Comparison of ENCODE assay signal across 1 cellular context in the genomic region with DNA sequence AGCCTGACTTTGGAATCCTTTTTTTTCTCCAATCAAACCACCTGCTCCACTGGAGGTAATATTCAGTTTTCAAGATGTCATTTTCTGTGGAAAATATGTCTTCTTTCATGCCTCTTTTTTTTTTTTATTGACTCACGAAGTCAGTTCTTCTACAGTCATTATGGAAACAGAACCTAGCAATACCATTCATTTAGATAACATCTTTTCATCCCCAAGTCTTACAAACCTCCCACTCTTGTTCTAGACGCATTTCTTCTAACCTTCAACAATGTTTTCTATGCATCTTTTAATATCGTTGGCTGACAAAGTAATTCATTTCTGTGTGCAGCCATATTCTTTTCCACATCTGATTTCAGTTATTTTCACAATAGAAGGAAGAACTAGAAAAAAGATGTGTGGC.
TF ChIP-seq lines count a peak whose summit lies in the region.

No MANE protein-coding gene starts in this region.

TF ChIP-seq in GM23338, 12 proteins besides CTCF, POLR2A, EP300 and RAD21 (continued from another document):
- TF ChIP-seq, protein P1, sequence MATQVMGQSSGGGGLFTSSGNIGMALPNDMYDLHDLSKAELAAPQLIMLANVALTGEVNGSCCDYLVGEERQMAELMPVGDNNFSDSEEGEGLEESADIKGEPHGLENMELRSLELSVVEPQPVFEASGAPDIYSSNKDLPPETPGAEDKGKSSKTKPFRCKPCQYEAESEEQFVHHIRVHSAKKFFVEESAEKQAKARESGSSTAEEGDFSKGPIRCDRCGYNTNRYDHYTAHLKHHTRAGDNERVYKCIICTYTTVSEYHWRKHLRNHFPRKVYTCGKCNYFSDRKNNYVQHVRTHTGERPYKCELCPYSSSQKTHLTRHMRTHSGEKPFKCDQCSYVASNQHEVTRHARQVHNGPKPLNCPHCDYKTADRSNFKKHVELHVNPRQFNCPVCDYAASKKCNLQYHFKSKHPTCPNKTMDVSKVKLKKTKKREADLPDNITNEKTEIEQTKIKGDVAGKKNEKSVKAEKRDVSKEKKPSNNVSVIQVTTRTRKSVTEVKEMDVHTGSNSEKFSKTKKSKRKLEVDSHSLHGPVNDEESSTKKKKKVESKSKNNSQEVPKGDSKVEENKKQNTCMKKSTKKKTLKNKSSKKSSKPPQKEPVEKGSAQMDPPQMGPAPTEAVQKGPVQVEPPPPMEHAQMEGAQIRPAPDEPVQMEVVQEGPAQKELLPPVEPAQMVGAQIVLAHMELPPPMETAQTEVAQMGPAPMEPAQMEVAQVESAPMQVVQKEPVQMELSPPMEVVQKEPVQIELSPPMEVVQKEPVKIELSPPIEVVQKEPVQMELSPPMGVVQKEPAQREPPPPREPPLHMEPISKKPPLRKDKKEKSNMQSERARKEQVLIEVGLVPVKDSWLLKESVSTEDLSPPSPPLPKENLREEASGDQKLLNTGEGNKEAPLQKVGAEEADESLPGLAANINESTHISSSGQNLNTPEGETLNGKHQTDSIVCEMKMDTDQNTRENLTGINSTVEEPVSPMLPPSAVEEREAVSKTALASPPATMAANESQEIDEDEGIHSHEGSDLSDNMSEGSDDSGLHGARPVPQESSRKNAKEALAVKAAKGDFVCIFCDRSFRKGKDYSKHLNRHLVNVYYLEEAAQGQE (IDR thresholded peaks at IDR 0.05; ENCODE audit: unreplicated experiment): no peak
